ENCODE assay signal across 1 cellular context in the genomic region with DNA sequence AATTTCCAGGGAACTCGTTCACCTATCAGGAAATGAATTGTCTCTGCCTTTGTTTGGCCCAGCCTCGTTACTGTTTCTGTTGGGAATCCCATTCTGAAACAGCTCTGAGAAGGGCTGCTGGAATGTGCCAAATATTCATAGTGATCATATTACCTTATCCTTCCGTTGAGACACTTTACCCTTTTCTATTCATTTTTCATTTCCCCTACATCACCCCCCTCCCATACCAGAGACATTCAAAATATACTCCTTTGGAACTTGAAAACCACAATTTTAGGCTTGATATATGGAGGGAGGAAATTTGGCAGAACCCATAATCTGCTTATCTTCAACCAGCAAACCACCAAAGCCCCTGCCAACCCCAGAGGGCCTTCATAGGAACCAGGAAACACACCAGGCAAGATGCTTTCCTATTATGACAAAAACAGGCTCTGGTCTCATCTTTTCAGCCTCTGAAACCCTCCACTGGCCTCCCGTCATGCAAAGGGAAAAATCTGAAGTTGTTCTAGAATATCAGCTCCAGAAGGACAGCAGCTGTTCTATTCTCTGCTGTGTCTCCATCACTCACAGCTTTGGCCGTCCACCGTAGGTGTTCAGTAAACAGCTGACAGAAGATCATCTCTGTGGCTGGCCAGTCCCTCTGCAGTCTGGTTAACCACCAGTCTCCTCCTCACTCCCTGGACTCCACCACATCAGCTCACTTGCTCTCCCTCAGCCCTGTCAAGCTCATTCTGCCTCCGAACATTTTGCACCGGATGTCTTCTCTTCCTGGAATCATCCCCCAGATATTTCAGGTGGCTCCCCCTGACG.
TF ChIP-seq lines count a peak whose summit lies in the region.

No MANE protein-coding gene starts in this region.

TF ChIP-seq in GM23338, 12 proteins besides CTCF, POLR2A, EP300 and RAD21:
- TF ChIP-seq, protein P1, sequence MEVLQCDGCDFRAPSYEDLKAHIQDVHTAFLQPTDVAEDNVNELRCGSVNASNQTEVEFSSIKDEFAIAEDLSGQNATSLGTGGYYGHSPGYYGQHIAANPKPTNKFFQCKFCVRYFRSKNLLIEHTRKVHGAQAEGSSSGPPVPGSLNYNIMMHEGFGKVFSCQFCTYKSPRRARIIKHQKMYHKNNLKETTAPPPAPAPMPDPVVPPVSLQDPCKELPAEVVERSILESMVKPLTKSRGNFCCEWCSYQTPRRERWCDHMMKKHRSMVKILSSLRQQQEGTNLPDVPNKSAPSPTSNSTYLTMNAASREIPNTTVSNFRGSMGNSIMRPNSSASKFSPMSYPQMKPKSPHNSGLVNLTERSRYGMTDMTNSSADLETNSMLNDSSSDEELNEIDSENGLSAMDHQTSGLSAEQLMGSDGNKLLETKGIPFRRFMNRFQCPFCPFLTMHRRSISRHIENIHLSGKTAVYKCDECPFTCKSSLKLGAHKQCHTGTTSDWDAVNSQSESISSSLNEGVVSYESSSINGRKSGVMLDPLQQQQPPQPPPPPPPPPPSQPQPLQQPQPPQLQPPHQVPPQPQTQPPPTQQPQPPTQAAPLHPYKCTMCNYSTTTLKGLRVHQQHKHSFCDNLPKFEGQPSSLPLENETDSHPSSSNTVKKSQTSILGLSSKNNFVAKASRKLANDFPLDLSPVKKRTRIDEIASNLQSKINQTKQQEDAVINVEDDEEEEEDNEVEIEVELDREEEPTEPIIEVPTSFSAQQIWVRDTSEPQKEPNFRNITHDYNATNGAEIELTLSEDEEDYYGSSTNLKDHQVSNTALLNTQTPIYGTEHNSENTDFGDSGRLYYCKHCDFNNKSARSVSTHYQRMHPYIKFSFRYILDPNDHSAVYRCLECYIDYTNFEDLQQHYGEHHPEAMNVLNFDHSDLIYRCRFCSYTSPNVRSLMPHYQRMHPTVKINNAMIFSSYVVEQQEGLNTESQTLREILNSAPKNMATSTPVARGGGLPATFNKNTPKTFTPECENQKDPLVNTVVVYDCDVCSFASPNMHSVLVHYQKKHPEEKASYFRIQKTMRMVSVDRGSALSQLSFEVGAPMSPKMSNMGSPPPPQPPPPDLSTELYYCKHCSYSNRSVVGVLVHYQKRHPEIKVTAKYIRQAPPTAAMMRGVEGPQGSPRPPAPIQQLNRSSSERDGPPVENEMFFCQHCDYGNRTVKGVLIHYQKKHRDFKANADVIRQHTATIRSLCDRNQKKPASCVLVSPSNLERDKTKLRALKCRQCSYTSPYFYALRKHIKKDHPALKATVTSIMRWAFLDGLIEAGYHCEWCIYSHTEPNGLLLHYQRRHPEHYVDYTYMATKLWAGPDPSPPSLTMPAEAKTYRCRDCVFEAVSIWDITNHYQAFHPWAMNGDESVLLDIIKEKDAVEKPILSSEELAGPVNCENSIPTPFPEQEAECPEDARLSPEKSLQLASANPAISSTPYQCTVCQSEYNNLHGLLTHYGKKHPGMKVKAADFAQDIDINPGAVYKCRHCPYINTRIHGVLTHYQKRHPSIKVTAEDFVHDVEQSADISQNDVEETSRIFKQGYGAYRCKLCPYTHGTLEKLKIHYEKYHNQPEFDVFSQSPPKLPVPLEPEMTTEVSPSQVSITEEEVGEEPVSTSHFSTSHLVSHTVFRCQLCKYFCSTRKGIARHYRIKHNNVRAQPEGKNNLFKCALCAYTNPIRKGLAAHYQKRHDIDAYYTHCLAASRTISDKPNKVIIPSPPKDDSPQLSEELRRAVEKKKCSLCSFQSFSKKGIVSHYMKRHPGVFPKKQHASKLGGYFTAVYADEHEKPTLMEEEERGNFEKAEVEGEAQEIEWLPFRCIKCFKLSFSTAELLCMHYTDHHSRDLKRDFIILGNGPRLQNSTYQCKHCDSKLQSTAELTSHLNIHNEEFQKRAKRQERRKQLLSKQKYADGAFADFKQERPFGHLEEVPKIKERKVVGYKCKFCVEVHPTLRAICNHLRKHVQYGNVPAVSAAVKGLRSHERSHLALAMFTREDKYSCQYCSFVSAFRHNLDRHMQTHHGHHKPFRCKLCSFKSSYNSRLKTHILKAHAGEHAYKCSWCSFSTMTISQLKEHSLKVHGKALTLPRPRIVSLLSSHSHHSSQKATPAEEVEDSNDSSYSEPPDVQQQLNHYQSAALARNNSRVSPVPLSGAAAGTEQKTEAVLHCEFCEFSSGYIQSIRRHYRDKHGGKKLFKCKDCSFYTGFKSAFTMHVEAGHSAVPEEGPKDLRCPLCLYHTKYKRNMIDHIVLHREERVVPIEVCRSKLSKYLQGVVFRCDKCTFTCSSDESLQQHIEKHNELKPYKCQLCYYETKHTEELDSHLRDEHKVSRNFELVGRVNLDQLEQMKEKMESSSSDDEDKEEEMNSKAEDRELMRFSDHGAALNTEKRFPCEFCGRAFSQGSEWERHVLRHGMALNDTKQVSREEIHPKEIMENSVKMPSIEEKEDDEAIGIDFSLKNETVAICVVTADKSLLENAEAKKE (CRISPR knock-in tag; IDR thresholded peaks at IDR 0.05), result no peak
- TF ChIP-seq EZH2 (IDR thresholded peaks at IDR 0.05; ENCODE audit: low read depth, unreplicated experiment) (no peak), NANOG (IDR thresholded peaks at IDR 0.05; ENCODE audit: borderline replicate concordance) (no peak), ZNF331 (CRISPR knock-in tag; IDR thresholded peaks at IDR 0.05; ENCODE audit: low read depth) (no peak), CREB1 (CRISPR knock-in tag; IDR thresholded peaks at IDR 0.05; ENCODE audit: low read depth) (no peak), EZH2phosphoT487 (IDR thresholded peaks at IDR 0.05; ENCODE audit: unreplicated experiment) (no peak), STAT1 (IDR thresholded peaks at IDR 0.05; ENCODE audit: unreplicated experiment) (no peak), ZNF114 (CRISPR knock-in tag; IDR thresholded peaks at IDR 0.05) (no peak), POLR2AphosphoS5 (IDR thresholded peaks at IDR 0.05; ENCODE audit: low read depth) (no peak)
- TF ChIP-seq, protein P2, sequence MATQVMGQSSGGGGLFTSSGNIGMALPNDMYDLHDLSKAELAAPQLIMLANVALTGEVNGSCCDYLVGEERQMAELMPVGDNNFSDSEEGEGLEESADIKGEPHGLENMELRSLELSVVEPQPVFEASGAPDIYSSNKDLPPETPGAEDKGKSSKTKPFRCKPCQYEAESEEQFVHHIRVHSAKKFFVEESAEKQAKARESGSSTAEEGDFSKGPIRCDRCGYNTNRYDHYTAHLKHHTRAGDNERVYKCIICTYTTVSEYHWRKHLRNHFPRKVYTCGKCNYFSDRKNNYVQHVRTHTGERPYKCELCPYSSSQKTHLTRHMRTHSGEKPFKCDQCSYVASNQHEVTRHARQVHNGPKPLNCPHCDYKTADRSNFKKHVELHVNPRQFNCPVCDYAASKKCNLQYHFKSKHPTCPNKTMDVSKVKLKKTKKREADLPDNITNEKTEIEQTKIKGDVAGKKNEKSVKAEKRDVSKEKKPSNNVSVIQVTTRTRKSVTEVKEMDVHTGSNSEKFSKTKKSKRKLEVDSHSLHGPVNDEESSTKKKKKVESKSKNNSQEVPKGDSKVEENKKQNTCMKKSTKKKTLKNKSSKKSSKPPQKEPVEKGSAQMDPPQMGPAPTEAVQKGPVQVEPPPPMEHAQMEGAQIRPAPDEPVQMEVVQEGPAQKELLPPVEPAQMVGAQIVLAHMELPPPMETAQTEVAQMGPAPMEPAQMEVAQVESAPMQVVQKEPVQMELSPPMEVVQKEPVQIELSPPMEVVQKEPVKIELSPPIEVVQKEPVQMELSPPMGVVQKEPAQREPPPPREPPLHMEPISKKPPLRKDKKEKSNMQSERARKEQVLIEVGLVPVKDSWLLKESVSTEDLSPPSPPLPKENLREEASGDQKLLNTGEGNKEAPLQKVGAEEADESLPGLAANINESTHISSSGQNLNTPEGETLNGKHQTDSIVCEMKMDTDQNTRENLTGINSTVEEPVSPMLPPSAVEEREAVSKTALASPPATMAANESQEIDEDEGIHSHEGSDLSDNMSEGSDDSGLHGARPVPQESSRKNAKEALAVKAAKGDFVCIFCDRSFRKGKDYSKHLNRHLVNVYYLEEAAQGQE (IDR thresholded peaks at IDR 0.05; ENCODE audit: unreplicated experiment), result no peak
